33 cellular contexts compared by ENCODE assay signal in genomic region chr9:98869078-98869745, GRCh38.
"Had no signal": no experiment of that assay in that cellular context is flagged by ENCODE, and none has a peak within 500 bp of the region (broad histone marks: within the 10 kb centered on the region; RNA-seq: fewer than 3 reads in every experiment).

No MANE protein-coding gene starts in this region.

- H3K4me3 Mint-ChIP-seq: activated CD4-positive, alpha-beta memory T cell treated with anti-CD3 and anti-CD28 coated beads, Interleukin-2, amount 10 ng/mL, durations not matched to agents 7 days and 5 days; activated CD4-positive, alpha-beta T cell treated with anti-CD3 and anti-CD28 coated beads, Interleukin-2, amount 10 ng/mL, durations not matched to agents 7 days and 5 days; activated naive CD4-positive, alpha-beta T cell treated with anti-CD3 and anti-CD28 coated beads, Interleukin-2, amount 10 ng/mL, durations not matched to agents 7 days and 5 days; activated naive CD8-positive, alpha-beta T cell treated with anti-CD3 and anti-CD28 coated beads, Interleukin-2, amount 10 ng/mL, durations not matched to agents 7 days and 5 days; activated T-cell treated with anti-CD3 and anti-CD28 coated beads, Interleukin-2, amount 50 U/mL, for 24 hours; naive B cell; nephron progenitor cell; stimulated activated memory B cell treated with anti-CD40 and anti-IgM and Interleukin-4, amounts not matched to agents 10 μg/mL and 1 μg/mL and 100 μg/mL, for 72 hours; T-helper 17 cell; WTC11 had no signal

- H3K27ac ChIP-seq: ascending aorta, epithelial cell of prostate, hepatocyte, neutrophil, ovary, prostate gland, vagina had no signal

- H3K9me3 ChIP-seq: ascending aorta, esophagus squamous epithelium, neutrophil, ovary, prostate gland, stomach, thyroid gland, upper lobe of left lung, vagina had no signal

- H3K9me3 Mint-ChIP-seq: activated CD4-positive, alpha-beta memory T cell treated with anti-CD3 and anti-CD28 coated beads, Interleukin-2, amount 10 ng/mL, durations not matched to agents 7 days and 5 days; activated CD4-positive, alpha-beta T cell treated with anti-CD3 and anti-CD28 coated beads, Interleukin-2, amount 10 ng/mL, durations not matched to agents 7 days and 5 days; activated naive CD4-positive, alpha-beta T cell treated with anti-CD3 and anti-CD28 coated beads, Interleukin-2, amount 10 ng/mL, durations not matched to agents 7 days and 5 days; activated naive CD8-positive, alpha-beta T cell treated with anti-CD3 and anti-CD28 coated beads, Interleukin-2, amount 10 ng/mL, durations not matched to agents 7 days and 5 days; activated T-cell treated with anti-CD3 and anti-CD28 coated beads, Interleukin-2, amount 50 U/mL, for 24 hours; stimulated activated memory B cell treated with anti-CD40 and anti-IgM and Interleukin-4, amounts not matched to agents 10 μg/mL and 1 μg/mL and 100 μg/mL, for 72 hours had no signal

- H3K4me1 Mint-ChIP-seq: activated CD4-positive, alpha-beta T cell treated with anti-CD3 and anti-CD28 coated beads, Interleukin-2, amount 10 ng/mL, durations not matched to agents 7 days and 5 days; nephron progenitor cell; stimulated activated memory B cell treated with anti-CD40 and anti-IgM and Interleukin-4, amounts not matched to agents 10 μg/mL and 1 μg/mL and 100 μg/mL, for 72 hours; T-helper 17 cell; WTC11 had no signal

- DNase-seq: activated CD4-positive, alpha-beta memory T cell treated with anti-CD3 and anti-CD28 coated beads, Interleukin-2, amount 10 ng/mL, durations not matched to agents 7 days and 5 days; activated CD4-positive, alpha-beta T cell treated with anti-CD3 and anti-CD28 coated beads for 1 hour; activated CD4-positive, alpha-beta T cell treated with anti-CD3 and anti-CD28 coated beads, Interleukin-2, amount 10 ng/mL, durations not matched to agents 7 days and 5 days; activated CD8-positive, alpha-beta memory T cell treated with anti-CD3 and anti-CD28 coated beads, Interleukin-2, amount 50 U/mL, for 48 hours; activated gamma-delta T cell; activated naive CD4-positive, alpha-beta T cell treated with anti-CD3 and anti-CD28 coated beads, Interleukin-2, amount 10 ng/mL, durations not matched to agents 7 days and 5 days; activated naive CD8-positive, alpha-beta T cell treated with anti-CD3 and anti-CD28 coated beads, Interleukin-2, amount 10 ng/mL, durations not matched to agents 7 days and 5 days; activated T-cell treated with anti-CD3 and anti-CD28 coated beads, Interleukin-2, amount 50 U/mL, for 24 hours; central memory CD4-positive, alpha-beta T cell; effector CD8-positive, alpha-beta T cell; esophagus squamous epithelium; naive B cell; nephron progenitor cell; ovary; retina; stimulated activated CD4-positive, alpha-beta T cell treated with anti-CD3 and anti-CD28 coated beads, Interleukin-1b, Interleukin-23, amount 100 ng/mL, for 48 hours; stimulated activated CD4-positive, alpha-beta T cell treated with anti-CD3 and anti-CD28 coated beads, Interleukin-4, amount 100 ng/mL, for 4 hours; stimulated activated CD8-positive, alpha-beta memory T cell treated with anti-CD3 and anti-CD28 coated beads, Interleukin-4, amount 100 ng/mL, for 48 hours; stomach; T-helper 17 cell; T1000; thyroid gland; upper lobe of left lung had no signal

- H3K4me3 ChIP-seq: ascending aorta, esophagus squamous epithelium, hepatocyte, lung, ovary, prostate gland, smooth muscle cell, stomach, thyroid gland, upper lobe of left lung, vagina had no signal

- H3K4me2 ChIP-seq: hepatocyte, smooth muscle cell had no signal

- H3K4me1 ChIP-seq: ascending aorta, prostate gland had no signal

- H3K36me3 Mint-ChIP-seq: activated naive CD4-positive, alpha-beta T cell treated with anti-CD3 and anti-CD28 coated beads, Interleukin-2, amount 10 ng/mL, durations not matched to agents 7 days and 5 days; activated naive CD8-positive, alpha-beta T cell treated with anti-CD3 and anti-CD28 coated beads, Interleukin-2, amount 10 ng/mL, durations not matched to agents 7 days and 5 days; naive B cell; stimulated activated memory B cell treated with anti-CD40 and anti-IgM and Interleukin-4, amounts not matched to agents 10 μg/mL and 1 μg/mL and 100 μg/mL, for 72 hours; WTC11 had no signal

- H3K36me3 ChIP-seq: ascending aorta, esophagus squamous epithelium, neutrophil, ovary, prostate gland, stomach, thyroid gland, upper lobe of left lung, vagina had no signal

- H3K27ac Mint-ChIP-seq: activated CD4-positive, alpha-beta memory T cell treated with anti-CD3 and anti-CD28 coated beads, Interleukin-2, amount 10 ng/mL, durations not matched to agents 7 days and 5 days; activated CD4-positive, alpha-beta T cell treated with anti-CD3 and anti-CD28 coated beads, Interleukin-2, amount 10 ng/mL, durations not matched to agents 7 days and 5 days; activated naive CD4-positive, alpha-beta T cell treated with anti-CD3 and anti-CD28 coated beads, Interleukin-2, amount 10 ng/mL, durations not matched to agents 7 days and 5 days; activated naive CD8-positive, alpha-beta T cell treated with anti-CD3 and anti-CD28 coated beads, Interleukin-2, amount 10 ng/mL, durations not matched to agents 7 days and 5 days; activated T-cell treated with anti-CD3 and anti-CD28 coated beads, Interleukin-2, amount 50 U/mL, for 24 hours; nephron progenitor cell; stimulated activated memory B cell treated with anti-CD40 and anti-IgM and Interleukin-4, amounts not matched to agents 10 μg/mL and 1 μg/mL and 100 μg/mL, for 72 hours; T-helper 17 cell; WTC11 had no signal

- H3K27me3 ChIP-seq: ascending aorta, esophagus squamous epithelium, hepatocyte, ovary, stomach, thyroid gland, upper lobe of left lung, vagina had no signal
